Comparison of ENCODE assay signal across 25 cellular contexts in genomic region chr6:3371222-3371949, GRCh38.
DNase-seq lines count a peak whose midpoint lies in the region; ATAC-seq, FAIRE-seq and TF ChIP-seq lines count a peak whose summit lies in the region.
"Had no signal": no experiment of that assay in that cellular context is flagged by ENCODE, and none has a peak within 500 bp of the region (broad histone marks: within the 10 kb centered on the region; RNA-seq: fewer than 3 reads in every experiment).

No MANE protein-coding gene starts in this region.

- no peaks in the 10 kb centered on the region for H3K9me3 ChIP-seq in CD4-positive, alpha-beta memory T cell (ENCODE audit: control insufficient read depth in 1 of 2, low read length in 2 of 2)
- H3K9me3 ChIP-seq in esophagus muscularis mucosa (no peaks in the 10 kb centered on the region), pancreas (no peaks in the 10 kb centered on the region), right cardiac atrium (ENCODE audit: control insufficient read depth, low read length) (no peaks in the 10 kb centered on the region), trophoblast cell (ENCODE audit: insufficient read depth, low read depth, low read length) (no peaks in the 10 kb centered on the region)
- H3K9me3 ChIP-seq: adrenal gland, BLaER1, gastrocnemius medialis, SJCRH30, testis, vagina had no signal

- TF ChIP-seq CTCF in esophagus muscularis mucosa (IDR thresholded peaks at IDR 0.05) (no peak), pancreas (IDR thresholded peaks at IDR 0.05) (no peak)

- H3K4ac ChIP-seq in trophoblast cell (ENCODE audit: low read depth, low read length), result no peak overlapping the region

- H3K27me3 Mint-ChIP-seq in CD4-positive, alpha-beta memory T cell, result no peaks in the 10 kb centered on the region
- H3K27me3 Mint-ChIP-seq in T-cell, result no peaks in the 10 kb centered on the region

- no peak overlapping the region for H2BK120ac ChIP-seq in trophoblast cell (ENCODE audit: insufficient read depth, low read length, poor library complexity)

- H3K14ac ChIP-seq in trophoblast cell (ENCODE audit: low read length), result no peak overlapping the region

- no peaks in the 10 kb centered on the region for H3K36me3 Mint-ChIP-seq in CD4-positive, alpha-beta memory T cell
- no peaks in the 10 kb centered on the region for H3K36me3 Mint-ChIP-seq in T-cell
- H3K36me3 Mint-ChIP-seq: stimulated activated naive B cell treated with anti-CD40 and anti-IgM and Interleukin-4, amounts not matched to agents 10 μg/mL and 1 μg/mL and 100 μg/mL, for 72 hours had no signal

- H3K27ac ChIP-seq in CD4-positive, alpha-beta memory T cell (ENCODE audit: low read depth, low read length), result peak overlapping the region; percentile 51
- H3K27ac ChIP-seq in esophagus muscularis mucosa (replicated peaks in 1 of 4) (peak overlapping the region in 3 of 4 donors; percentile 16 to 38 (median 25)), pancreas (peak overlapping the region; percentile 13 to 74 (median 65)), right cardiac atrium (ENCODE audit: low read length) (no peak overlapping the region), trophoblast cell (ENCODE audit: low read depth, low read length) (no peak overlapping the region)
- H3K27ac ChIP-seq: adrenal gland, BLaER1, gastrocnemius medialis, SJCRH30, testis, vagina had no signal

- no peaks in the 10 kb centered on the region for H3K27me3 ChIP-seq in CD4-positive, alpha-beta memory T cell (ENCODE audit: insufficient read depth, low read length)
- H3K27me3 ChIP-seq in esophagus muscularis mucosa (no peaks in the 10 kb centered on the region), pancreas (no peaks in the 10 kb centered on the region), right cardiac atrium (ENCODE audit: control insufficient read depth, insufficient read depth) (no peaks in the 10 kb centered on the region), trophoblast cell (ENCODE audit: insufficient read depth, low read length) (no peaks in the 10 kb centered on the region)
- H3K27me3 ChIP-seq: adrenal gland, BLaER1, gastrocnemius medialis, SJCRH30, testis, vagina had no signal

- no peaks in the 10 kb centered on the region for H3K79me1 ChIP-seq in trophoblast cell (ENCODE audit: low read length)

- no peaks in the 10 kb centered on the region for H3K79me2 ChIP-seq in trophoblast cell (ENCODE audit: control insufficient read depth, insufficient read depth, low read length, poor library complexity)

- CTCF ChIA-PET in CD4-positive, alpha-beta memory T cell (lab: Charles Lee; ENCODE audit: partially characterized antibody), result interaction anchor here (0.7 to 1.3 kb wide), 4 partner anchors 10 to 361 kb away, joined by 3 to 4 read pairs (median 3); no protein-coding TSS in a partner anchor
- CTCF ChIA-PET in T-cell (lab: Charles Lee), result interaction anchor here in 1 of 2 donors (0.7 kb wide), 2 partner anchors 52 to 214 kb away, joined by 3 read pairs; partner anchors contain the start of gene TUBB2A

- no peaks in the 10 kb centered on the region for H3K36me3 ChIP-seq in CD4-positive, alpha-beta memory T cell (ENCODE audit: insufficient read depth, low read length)
- H3K36me3 ChIP-seq in esophagus muscularis mucosa (no peaks in the 10 kb centered on the region), pancreas (no peaks in the 10 kb centered on the region), trophoblast cell (ENCODE audit: control insufficient read depth in 1 of 2, insufficient read depth in 2 of 2, low read length in 2 of 2) (peaks cover 2 to 3% of the 10 kb centered on the region in 2 experiments)
- H3K36me3 ChIP-seq: adrenal gland, BLaER1, gastrocnemius medialis, SJCRH30, vagina had no signal

- H3K23ac ChIP-seq in trophoblast cell (ENCODE audit: low read length), result no peak overlapping the region

- no peak overlapping the region for H3K4me2 ChIP-seq in trophoblast cell (ENCODE audit: low read length)
- H3K4me2 ChIP-seq: BLaER1 had no signal

- no peak overlapping the region for H2BK12ac ChIP-seq in trophoblast cell (ENCODE audit: low read length)

- H4K8ac ChIP-seq in trophoblast cell (ENCODE audit: low read depth, low read length), result no peak overlapping the region

- TF ChIP-seq POLR2A in esophagus muscularis mucosa (IDR thresholded peaks at IDR 0.05; ENCODE audit: low read depth), result no peak

- peaks cover 34% of the 10 kb centered on the region for H3K4me1 ChIP-seq in CD4-positive, alpha-beta memory T cell (ENCODE audit: insufficient read depth, low read length)
- peaks cover 0 to 55% (median 37%) of the 10 kb centered on the region in 4 donors for H3K4me1 ChIP-seq in esophagus muscularis mucosa
- peaks cover 14 to 30% (median 18%) of the 10 kb centered on the region in 3 donors for H3K4me1 ChIP-seq in pancreas
- no peaks in the 10 kb centered on the region for H3K4me1 ChIP-seq in right cardiac atrium (ENCODE audit: control insufficient read depth, insufficient read depth, low read length)
- no peaks in the 10 kb centered on the region for H3K4me1 ChIP-seq in trophoblast cell (ENCODE audit: control insufficient read depth in 1 of 2, insufficient read depth in 2 of 2, low read length in 2 of 2)
- H3K4me1 ChIP-seq: adrenal gland, gastrocnemius medialis, SJCRH30, testis, vagina had no signal

- peak overlapping the region; percentile 86 to 98 (median 93) for H3K27ac Mint-ChIP-seq in CD4-positive, alpha-beta memory T cell
- H3K27ac Mint-ChIP-seq in T-cell, result peak overlapping the region; percentile 50 to 90
- H3K27ac Mint-ChIP-seq: activated B cell treated with CpG ODN at 0.5 μM for 24 hours; stimulated activated naive B cell treated with anti-CD40 and anti-IgM and Interleukin-4, amounts not matched to agents 10 μg/mL and 1 μg/mL and 100 μg/mL, for 72 hours had no signal

- no peak overlapping the region for H4K91ac ChIP-seq in trophoblast cell (ENCODE audit: low read depth, low read length)

- H2AFZ ChIP-seq in trophoblast cell (ENCODE audit: insufficient read depth, low read length, poor library complexity), result no peak overlapping the region

- peaks cover 37 to 65% (median 40%) of the 10 kb centered on the region in 4 donors for H3K4me1 Mint-ChIP-seq in CD4-positive, alpha-beta memory T cell
- peaks cover 20 to 42% (median 39%) of the 10 kb centered on the region in 3 donors for H3K4me1 Mint-ChIP-seq in T-cell

- H2BK5ac ChIP-seq in trophoblast cell (ENCODE audit: low read depth, low read length, poor library complexity), result no peak overlapping the region

- H3K4me3 ChIP-seq in CD4-positive, alpha-beta memory T cell (ENCODE audit: low read length in 2 of 2), result no peak overlapping the region
- H3K4me3 ChIP-seq in esophagus muscularis mucosa, result no peak overlapping the region
- H3K4me3 ChIP-seq in pancreas, result no peak overlapping the region
- H3K4me3 ChIP-seq in right cardiac atrium (ENCODE audit: low read length), result no peak overlapping the region
- H3K4me3 ChIP-seq in trophoblast cell (ENCODE audit: low read depth, low read length), result no peak overlapping the region
- H3K4me3 ChIP-seq: adrenal gland, BLaER1, gastrocnemius medialis, SJCRH30, skin epidermis, testis, vagina had no signal

- DNase-seq in CD4-positive, alpha-beta memory T cell, result peak in 3 of 5 donors; percentile 22 to 48 (median 32)
- DNase-seq in T-cell (no peak), esophagus muscularis mucosa (ENCODE audit: extremely low spot score) (no peak), pancreas (no peak), right cardiac atrium (no peak), trophoblast cell (no peak)
- DNase-seq: activated B cell treated with CpG ODN at 0.5 μM for 24 hours; activated T-cell treated with anti-CD3 and anti-CD28 coated beads, Interleukin-2, amount 50 U/mL, for 48 hours; adrenal gland; DND-41; gastrocnemius medialis; GF-D8; IMR-90; NCI-H1436 treated with DMSO at 0.1 percent for 48 hours; NCI-H2107; NCI-H82; SJCRH30; stimulated activated naive B cell treated with anti-CD40 and anti-IgM and Interleukin-4, amounts not matched to agents 10 μg/mL and 1 μg/mL and 100 μg/mL, for 72 hours; SW 1271; testis had no signal

- peak overlapping the region; percentile 1 to 67 (median 62) for H3K4me3 Mint-ChIP-seq in CD4-positive, alpha-beta memory T cell
- peak overlapping the region in 1 of 3 donors; percentile 46 for H3K4me3 Mint-ChIP-seq in T-cell
- H3K4me3 Mint-ChIP-seq: activated B cell treated with CpG ODN at 0.5 μM for 24 hours; stimulated activated naive B cell treated with anti-CD40 and anti-IgM and Interleukin-4, amounts not matched to agents 10 μg/mL and 1 μg/mL and 100 μg/mL, for 72 hours had no signal

- ATAC-seq in T-cell (replicated peaks in 1 of 4), result peak in 2 of 4 experiments; percentile 23 to 56
- peak in 1 of 4 donors; percentile 47 for ATAC-seq in pancreas
- no peak for ATAC-seq in right cardiac atrium
- ATAC-seq in GM21825 (IDR thresholded peaks at IDR 0.05; ENCODE audit: unreplicated experiment), result no peak
- ATAC-seq: gastrocnemius medialis; stimulated activated naive B cell treated with anti-CD40 and anti-IgM and Interleukin-4, amounts not matched to agents 10 μg/mL and 1 μg/mL and 100 μg/mL, for 72 hours had no signal

- intact Hi-C loops in CD4-positive, alpha-beta memory T cell (cut with micrococcal nuclease), result no loop called here
- intact Hi-C loops in esophagus muscularis mucosa (cut with DNase I), result no loop called here
- intact Hi-C loops in pancreas (cut with DNase I), result no loop called here
- intact Hi-C loops in right cardiac atrium (cut with DNase I), result no loop called here

- POLR2A ChIA-PET in CD4-positive, alpha-beta memory T cell (lab: Charles Lee; ENCODE audit: partially characterized antibody), result interaction anchor here (2.5 kb wide), 1 partner anchor 16 kb away, joined by 8 read pairs; no protein-coding TSS in a partner anchor
- POLR2A ChIA-PET in T-cell (lab: Charles Lee), result interaction anchor here (0.8 to 1.8 kb wide), 3 partner anchors 9 to 84 kb away, joined by 3 to 6 read pairs (median 3); no protein-coding TSS in a partner anchor

- H3K18ac ChIP-seq in trophoblast cell (ENCODE audit: low read length), result no peak overlapping the region

- FAIRE-seq in pancreas (lab: Jason Lieb, UNC), result no peak
- FAIRE-seq: RCC 7860 had no signal

- WGBS in esophagus muscularis mucosa, result 91% methylated on average over 5 of the region's 5 CpGs
- WGBS in pancreas, 2 donors, result 94 to 96% methylated on average over 5 of the region's 5 CpGs
- WGBS in right cardiac atrium, result 95% methylated on average over 5 of the region's 5 CpGs
- WGBS in trophoblast cell (ENCODE audit: extremely low coverage, insufficient coverage, insufficient read length), result no CpG with 5 or more reads among the region's 5 CpGs

- no peak overlapping the region for H4K12ac ChIP-seq in trophoblast cell (ENCODE audit: low read depth, low read length)

- no peak overlapping the region for H2AK5ac ChIP-seq in trophoblast cell (ENCODE audit: low read length)

- no peaks in the 10 kb centered on the region for H3K9me3 Mint-ChIP-seq in CD4-positive, alpha-beta memory T cell
- H3K9me3 Mint-ChIP-seq in T-cell, result no peaks in the 10 kb centered on the region
- H3K9me3 Mint-ChIP-seq: activated B cell treated with CpG ODN at 0.5 μM for 24 hours; stimulated activated naive B cell treated with anti-CD40 and anti-IgM and Interleukin-4, amounts not matched to agents 10 μg/mL and 1 μg/mL and 100 μg/mL, for 72 hours had no signal

- no peak overlapping the region for H3K9ac ChIP-seq in trophoblast cell (ENCODE audit: low read length)
- H3K9ac ChIP-seq: BLaER1 had no signal

- TF ChIP-seq EP300 in esophagus muscularis mucosa (IDR thresholded peaks at IDR 0.05), result no peak

Comparison
In these comparisons a context has a peak if more than half of its experiments do, and no peak if none do; other contexts are left out.
1. DNase-seq: peak in CD4-positive, alpha-beta memory T cell (3 of 5); none in T-cell (0 of 34), esophagus muscularis mucosa (single experiment), pancreas (0 of 6), right cardiac atrium (0 of 3) and trophoblast cell (0 of 2).
2. H3K27ac ChIP-seq: peak in CD4-positive, alpha-beta memory T cell (single experiment), esophagus muscularis mucosa (3 of 4) and pancreas (4 of 4); none in right cardiac atrium (single experiment) and trophoblast cell (single experiment).